In the genomic region with DNA sequence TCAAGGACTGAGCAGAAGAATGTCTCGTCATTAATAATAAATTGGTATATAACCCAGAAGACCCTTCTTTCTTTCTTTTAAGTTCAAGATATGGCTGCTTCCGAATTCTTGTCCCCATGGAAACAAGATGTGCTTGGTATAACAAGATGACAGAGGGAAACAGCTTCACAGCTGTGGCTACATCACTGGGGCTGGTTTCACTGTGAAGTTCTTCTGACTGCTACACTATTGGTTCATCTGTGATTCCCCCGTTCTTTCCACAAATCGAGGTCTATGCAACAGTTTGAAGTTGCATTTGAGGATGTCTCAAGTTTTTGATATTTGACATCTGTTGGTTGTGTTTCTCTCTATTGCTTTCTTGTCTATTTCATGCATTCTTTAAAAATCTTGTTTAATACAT, we compare ENCODE assay signal across 11 cellular contexts. TPM values are rescaled to one million over a fixed set of nuclear protein-coding genes. Genes with fewer than 3 reads are reported as not detected.
DNase-seq lines count a peak whose midpoint lies in the region; ATAC-seq and TF ChIP-seq lines count a peak whose summit lies in the region.
"Had no signal": no experiment of that assay in that cellular context is flagged by ENCODE, and none has a peak within 500 bp of the region (broad histone marks: within the 10 kb centered on the region; RNA-seq: fewer than 3 reads in every experiment).

No MANE protein-coding gene starts in this region.

- H3K4me2 ChIP-seq in Loucy (ENCODE audit: low read depth, low read length, poor library complexity, severe bottlenecking), result peak overlapping the region; percentile 6

- no peak overlapping the region for H3K9ac ChIP-seq in Loucy (ENCODE audit: low read depth, low read length, poor library complexity, severe bottlenecking)

- H3K4me3 Mint-ChIP-seq in activated naive CD8-positive, alpha-beta T cell, result no peak overlapping the region
- peak overlapping the region; percentile 54 for H3K4me3 Mint-ChIP-seq in natural killer cell

- peaks cover 41% of the 10 kb centered on the region for H3K4me1 Mint-ChIP-seq in activated naive CD8-positive, alpha-beta T cell (ENCODE audit: low read depth)
- peaks cover 32 to 34% of the 10 kb centered on the region in 2 donors for H3K4me1 Mint-ChIP-seq in natural killer cell

- no peaks in the 10 kb centered on the region for H3K36me3 Mint-ChIP-seq in activated naive CD8-positive, alpha-beta T cell
- no peaks in the 10 kb centered on the region for H3K36me3 Mint-ChIP-seq in natural killer cell

- DNase-seq in natural killer cell, result peak; percentile 35
- DNase-seq in NOMO-1 (lab: John Stamatoyannopoulos, UW; ENCODE audit: unreplicated experiment in 2 of 2), result no peak
- no peak for DNase-seq in NCI-H526 treated with DMSO at 0.1 percent for 48 hours (lab: John Stamatoyannopoulos, UW)
- DNase-seq: KG1, left ventricle myocardium inferior, NCI-H2227 treated with DMSO at 0.1 percent for 48 hours had no signal

- no peak overlapping the region for H3K4me3 ChIP-seq in Loucy (ENCODE audit: low read length, poor library complexity, severe bottlenecking)
- H3K4me3 ChIP-seq: left ventricle myocardium inferior had no signal

- H3K36me3 ChIP-seq in Loucy (ENCODE audit: insufficient read depth, low read length), result no peaks in the 10 kb centered on the region
- H3K36me3 ChIP-seq: left ventricle myocardium inferior had no signal

- peak; percentile 95 for ATAC-seq in GM18867 (IDR thresholded peaks at IDR 0.05; ENCODE audit: unreplicated experiment)
- peak; percentile 94 to 99 (median 97) for ATAC-seq in natural killer cell
- ATAC-seq in HG02588 (IDR thresholded peaks at IDR 0.05; ENCODE audit: unreplicated experiment), result no peak
- ATAC-seq: HCT116 had no signal

- no peaks in the 10 kb centered on the region for H3K27me3 ChIP-seq in Loucy (ENCODE audit: insufficient read depth, low read length, poor library complexity, severe bottlenecking)

- H3K79me2 ChIP-seq in Loucy (ENCODE audit: insufficient read depth, low read length), result no peaks in the 10 kb centered on the region

- H3K9me2 ChIP-seq in Loucy (replicated peaks; ENCODE audit: low read depth, low read length), result no peaks in the 10 kb centered on the region

- H3K4me1 ChIP-seq in Loucy (ENCODE audit: insufficient read depth, low read length, poor library complexity, severe bottlenecking), result peaks cover 27% of the 10 kb centered on the region
- H3K4me1 ChIP-seq: left ventricle myocardium inferior had no signal

- no peaks in the 10 kb centered on the region for H4K20me1 ChIP-seq in Loucy (ENCODE audit: insufficient read depth, low read length, poor library complexity, severe bottlenecking)

- H3K9me3 Mint-ChIP-seq in activated naive CD8-positive, alpha-beta T cell (ENCODE audit: low read depth), result no peaks in the 10 kb centered on the region
- H3K9me3 Mint-ChIP-seq in natural killer cell, result no peaks in the 10 kb centered on the region

- H3K27me3 Mint-ChIP-seq in activated naive CD8-positive, alpha-beta T cell, result no peaks in the 10 kb centered on the region
- H3K27me3 Mint-ChIP-seq in natural killer cell (ENCODE audit: low read depth in 2 of 2), result no peaks in the 10 kb centered on the region

- H3F3A ChIP-seq in Loucy (ENCODE audit: low read depth), result no peaks in the 10 kb centered on the region

- no peaks in the 10 kb centered on the region for H3K9me3 ChIP-seq in Loucy (ENCODE audit: insufficient read depth, low read depth, low read length)
- H3K9me3 ChIP-seq: left ventricle myocardium inferior had no signal

- TF ChIP-seq CTCF in Loucy (conservative IDR thresholded peaks at IDR 0.05; ENCODE audit: low read length) (no peak), natural killer cell (IDR thresholded peaks at IDR 0.05) (no peak)

- H3K27ac Mint-ChIP-seq in activated naive CD8-positive, alpha-beta T cell, result peak overlapping the region; percentile 70
- peak overlapping the region; percentile 94 to 95 for H3K27ac Mint-ChIP-seq in natural killer cell

- H2AFZ ChIP-seq in Loucy (ENCODE audit: low read length), result no peak overlapping the region

- intact Hi-C loops in natural killer cell (cut with micrococcal nuclease), result loop anchor here (1.0 to 2.0 kb wide), 3 partner anchors 12 to 18 kb away; partner anchors contain the start of gene DTHD1

RNA-seq across cellular contexts. Expression of gene DTHD1, which starts 12.3 kb away (rescaled TPM):
- 10 to 100 TPM; 67.0 to 95.4 (median 81.5) TPM for total RNA-seq in natural killer cell
- total RNA-seq: left ventricle myocardium inferior had no signal

RNA-seq across cellular contexts. Expression of gene ARAP2, which starts 24.8 kb away (rescaled TPM):
- total RNA-seq in natural killer cell, result 100 to 1,000 TPM; 199 to 295 (median 270) TPM
